Comparison of ENCODE assay signal across 12 cellular contexts in the genomic region with DNA sequence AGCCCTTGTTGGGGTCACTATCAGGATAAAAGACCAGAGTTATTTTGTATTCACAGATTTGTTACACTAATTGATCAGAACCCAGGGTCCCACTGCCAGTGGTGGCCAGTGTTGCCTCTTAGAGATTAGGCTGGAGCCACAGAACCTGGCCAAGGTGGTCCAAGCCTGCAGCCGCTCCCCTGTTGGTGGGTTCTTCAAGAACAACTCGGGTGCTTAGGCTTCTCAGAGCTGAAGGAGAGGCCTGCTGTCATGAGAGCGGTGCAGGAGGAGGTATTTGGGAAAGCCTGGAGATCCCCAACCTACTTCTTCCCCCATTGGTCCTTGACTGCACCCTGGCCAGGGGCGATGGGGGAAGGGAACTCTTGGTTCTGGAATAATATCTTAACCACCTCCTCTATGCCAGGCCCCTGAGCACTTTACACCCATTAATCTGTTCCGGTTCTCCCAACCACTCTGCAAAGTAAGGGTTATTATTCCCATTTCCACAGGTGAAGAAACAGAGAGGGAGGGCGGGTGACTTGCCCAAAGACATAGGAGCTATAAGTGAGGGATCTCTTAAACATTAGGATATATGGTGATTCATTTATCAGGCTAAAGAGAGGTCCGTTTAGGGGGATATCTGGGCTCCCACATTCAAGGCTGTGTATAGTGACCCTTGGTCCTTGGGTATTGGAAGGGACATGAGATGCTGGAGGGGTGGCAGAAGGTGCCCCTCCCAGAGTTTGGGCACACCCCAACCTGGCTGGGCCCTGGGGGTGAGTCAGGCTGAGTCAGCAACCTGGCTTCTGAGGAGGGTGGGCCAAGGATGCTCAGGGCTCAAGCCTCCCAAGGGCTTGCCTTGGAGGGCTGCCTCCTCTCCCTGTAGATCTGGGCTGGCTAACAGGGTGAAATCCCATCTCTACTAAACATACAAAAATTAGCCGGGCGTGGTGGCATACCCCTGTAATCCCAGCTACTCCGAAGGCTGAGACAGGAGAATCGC. TPM values are rescaled to one million over a fixed set of nuclear protein-coding genes. Genes with fewer than 3 reads are reported as not detected.
DNase-seq lines count a peak whose midpoint lies in the region; ATAC-seq and TF ChIP-seq lines count a peak whose summit lies in the region.
"Had no signal": no experiment of that assay in that cellular context is flagged by ENCODE, and none has a peak within 500 bp of the region (broad histone marks: within the 10 kb centered on the region; RNA-seq: fewer than 3 reads in every experiment).

No MANE protein-coding gene starts in this region.

- H3K4me3 ChIP-seq in AG04450 (ENCODE audit: low read depth, low read length) (no peak overlapping the region; the same call in 1 of the 2 replicates), endocrine pancreas (ENCODE audit: control insufficient read depth, insufficient read depth, low read length) (no peak overlapping the region)

- ATAC-seq in GM21390 (IDR thresholded peaks at IDR 0.05; ENCODE audit: unreplicated experiment), result no peak

- H3K9ac ChIP-seq in endocrine pancreas (ENCODE audit: control insufficient read depth, insufficient read depth, low read length), result peak overlapping the region; percentile 57

- H3K9me3 Mint-ChIP-seq in neural crest cell, result no peaks in the 10 kb centered on the region
- H3K9me3 Mint-ChIP-seq: CD4-positive, alpha-beta T cell had no signal

- H3K36me3 ChIP-seq in endocrine pancreas (ENCODE audit: control insufficient read depth, insufficient read depth, low read length), result no peaks in the 10 kb centered on the region

- TF ChIP-seq CTCF in AG04450 (IDR thresholded peaks at IDR 0.05; ENCODE audit: low read depth, low read length) (no peak), neural crest cell (conservative IDR thresholded peaks at IDR 0.05) (no peak)

- H3K36me3 Mint-ChIP-seq in neural crest cell (ENCODE audit: low read depth), result no peaks in the 10 kb centered on the region

- H3K4me1 Mint-ChIP-seq in neural crest cell, result peaks cover 66% of the 10 kb centered on the region

- DNase-seq in AG04450 (ENCODE audit: low read depth, low spot score) (no peak), NCI-H226 (peak; percentile 85), neural crest cell (ENCODE audit: low read depth, low spot score) (no peak), NCI-H69 (lab: John Stamatoyannopoulos, UW) (no peak), COR-L47 (lab: John Stamatoyannopoulos, UW) (no peak), SHP77 (lab: John Stamatoyannopoulos, UW) (no peak)

- peak overlapping the region; percentile 95 for H3K27ac ChIP-seq in AG04450 (ENCODE audit: low read depth, low read length)

- peak overlapping the region; percentile 87 for H3K27ac Mint-ChIP-seq in neural crest cell (ENCODE audit: unreplicated experiment)
- H3K27ac Mint-ChIP-seq: CD4-positive, alpha-beta T cell had no signal

- H3K27me3 Mint-ChIP-seq in neural crest cell (ENCODE audit: low read depth), result peaks cover 33% of the 10 kb centered on the region

- H3K27me3 ChIP-seq in AG04450 (ENCODE audit: control insufficient read depth, insufficient read depth, low read length) (no peaks in the 10 kb centered on the region), endocrine pancreas (ENCODE audit: control insufficient read depth, insufficient read depth, low read length) (no peaks in the 10 kb centered on the region)

- H3K9me3 ChIP-seq in AG04450 (ENCODE audit: control insufficient read depth, insufficient read depth, low read length), result no peaks in the 10 kb centered on the region
- H3K9me3 ChIP-seq in endocrine pancreas (ENCODE audit: control insufficient read depth, low read length), result no peaks in the 10 kb centered on the region

- H3K4me3 Mint-ChIP-seq in neural crest cell, result peak overlapping the region; percentile 87

- no peaks in the 10 kb centered on the region for H3K4me1 ChIP-seq in endocrine pancreas (ENCODE audit: control insufficient read depth, insufficient read depth, low read length)

- CTCF ChIA-PET in AG04450 (lab: Charles Lee), result interaction anchor here (0.5 to 5.6 kb wide), 35 partner anchors 10 to 367 kb away, joined by 3 to 65 read pairs (median 4); a partner anchor contains a TSS

- POLR2A ChIA-PET in AG04450 (lab: Yijun Ruan, JAX), result interaction anchor here (0.6 to 2.5 kb wide), 5 partner anchors 11 to 301 kb away, joined by 3 to 11 read pairs (median 8); a partner anchor contains a TSS

RNA-seq across cellular contexts. Expression of a gene that starts 5.1 kb away (rescaled TPM):
- 47.1 and 50.7 TPM in 2 replicates for polyA plus RNA-seq in AG04450 (2011; rRNA removed)
- 20.6 and 20.9 TPM in 2 replicates for polyA minus RNA-seq in AG04450 (2011; rRNA and poly(A)+ RNA removed)
- total RNA-seq in neural crest cell, result 16.7 and 18.7 TPM in 2 replicates

RNA-seq across cellular contexts. Expression of a gene that starts 14.0 kb away (rescaled TPM):
- polyA plus RNA-seq in AG04450 (2011; rRNA removed), result 1.5 and 2.1 TPM in 2 replicates
- 2.8 and 4.2 TPM in 2 replicates for polyA minus RNA-seq in AG04450 (2011; rRNA and poly(A)+ RNA removed)
- 10.1 and 11.0 TPM in 2 replicates for total RNA-seq in neural crest cell
- total RNA-seq: activated CD8-positive, alpha-beta memory T cell treated with anti-CD3 and anti-CD28 coated beads for 36 hours; CD4-positive, alpha-beta T cell had no signal
- polyA plus RNA-seq: neural cell had no signal

RNA-seq across cellular contexts. Expression of a gene that starts 38.3 kb away (rescaled TPM):
- 0.06 TPM in 1 of 2 replicates, not detected in the other for polyA plus RNA-seq in AG04450 (2011; rRNA removed)
- not detected in 2 replicates for polyA minus RNA-seq in AG04450 (2011; rRNA and poly(A)+ RNA removed)
- total RNA-seq in neural crest cell, result not detected in 2 replicates
- total RNA-seq: dermis blood vessel endothelial cell had no signal
- polyA plus RNA-seq: neural cell had no signal
